Comparison of ENCODE assay signal across 15 cellular contexts in genomic region chr1:2106681-2107405, GRCh38.
"Had no signal": no experiment of that assay in that cellular context is flagged by ENCODE, and none has a peak within 500 bp of the region (broad histone marks: within the 10 kb centered on the region; RNA-seq: fewer than 3 reads in every experiment).

No MANE protein-coding gene starts in this region.

- H3K9me3 ChIP-seq: gastrocnemius medialis, ovary, tibial artery had no signal

- H3K4me3 ChIP-seq: gastrocnemius medialis, ovary, tibial artery had no signal

- H3K36me3 ChIP-seq: brain microvascular endothelial cell, gastrocnemius medialis, ovary, tibial artery had no signal

- H3K27me3 ChIP-seq: brain microvascular endothelial cell, ovary had no signal

- DNase-seq: activated CD4-positive, alpha-beta T cell treated with anti-CD3 and anti-CD28 coated beads for 4 hours; activated CD8-positive, alpha-beta memory T cell treated with anti-CD3 and anti-CD28 coated beads, Interleukin-2, amount 50 U/mL, for 48 hours; activated CD8-positive, alpha-beta T cell treated with anti-CD3 and anti-CD28 coated beads, Interleukin-2, amount 10 ng/mL, durations not matched to agents 7 days and 5 days; activated gamma-delta T cell treated with Interleukin-2 at 50 U/mL for 16 hours; activated naive CD8-positive, alpha-beta T cell treated with anti-CD3 and anti-CD28 coated beads, Interleukin-2, amount 10 ng/mL, durations not matched to agents 7 days and 5 days; brain microvascular endothelial cell; dermis blood vessel endothelial cell; effector memory CD8-positive, alpha-beta T cell; gastrocnemius medialis; ovary; stimulated activated CD4-positive, alpha-beta T cell treated with anti-CD3 and anti-CD28 coated beads, Interleukin-12 subunit alpha, Interleukin-12 subunit beta, amount 100 ng/mL, for 4 hours; stimulated activated CD4-positive, alpha-beta T cell treated with anti-CD3 and anti-CD28 coated beads, Interleukin-2, amount 100 ng/mL, for 24 hours; tibial artery had no signal

- ATAC-seq: activated CD8-positive, alpha-beta T cell treated with anti-CD3 and anti-CD28 coated beads, Interleukin-2, amount 10 ng/mL, durations not matched to agents 7 days and 5 days; effector memory CD8-positive, alpha-beta T cell; gastrocnemius medialis; stimulated activated memory B cell treated with anti-CD40 and anti-IgM and Interleukin-4, amounts not matched to agents 10 μg/mL and 1 μg/mL and 100 μg/mL, for 72 hours; T-helper 17 cell had no signal

- H3K27ac Mint-ChIP-seq: activated CD8-positive, alpha-beta T cell treated with anti-CD3 and anti-CD28 coated beads, Interleukin-2, amount 10 ng/mL, durations not matched to agents 7 days and 5 days; activated naive CD8-positive, alpha-beta T cell treated with anti-CD3 and anti-CD28 coated beads, Interleukin-2, amount 10 ng/mL, durations not matched to agents 7 days and 5 days; effector memory CD8-positive, alpha-beta T cell; stimulated activated memory B cell treated with anti-CD40 and anti-IgM and Interleukin-4, amounts not matched to agents 10 μg/mL and 1 μg/mL and 100 μg/mL, for 72 hours; T-helper 17 cell had no signal

- H3K36me3 Mint-ChIP-seq: activated naive CD8-positive, alpha-beta T cell treated with anti-CD3 and anti-CD28 coated beads, Interleukin-2, amount 10 ng/mL, durations not matched to agents 7 days and 5 days had no signal

- H3K27ac ChIP-seq: brain microvascular endothelial cell, gastrocnemius medialis, ovary, tibial artery had no signal

- H3K4me3 Mint-ChIP-seq: activated CD8-positive, alpha-beta T cell treated with anti-CD3 and anti-CD28 coated beads, Interleukin-2, amount 10 ng/mL, durations not matched to agents 7 days and 5 days; activated naive CD8-positive, alpha-beta T cell treated with anti-CD3 and anti-CD28 coated beads, Interleukin-2, amount 10 ng/mL, durations not matched to agents 7 days and 5 days; effector memory CD8-positive, alpha-beta T cell; stimulated activated memory B cell treated with anti-CD40 and anti-IgM and Interleukin-4, amounts not matched to agents 10 μg/mL and 1 μg/mL and 100 μg/mL, for 72 hours; T-helper 17 cell had no signal

- H3K4me1 Mint-ChIP-seq: activated naive CD8-positive, alpha-beta T cell treated with anti-CD3 and anti-CD28 coated beads, Interleukin-2, amount 10 ng/mL, durations not matched to agents 7 days and 5 days had no signal

- H3K9me3 Mint-ChIP-seq: activated naive CD8-positive, alpha-beta T cell treated with anti-CD3 and anti-CD28 coated beads, Interleukin-2, amount 10 ng/mL, durations not matched to agents 7 days and 5 days; effector memory CD8-positive, alpha-beta T cell; stimulated activated memory B cell treated with anti-CD40 and anti-IgM and Interleukin-4, amounts not matched to agents 10 μg/mL and 1 μg/mL and 100 μg/mL, for 72 hours had no signal

- H3K4me1 ChIP-seq: gastrocnemius medialis, tibial artery had no signal

- H3K27me3 Mint-ChIP-seq: activated naive CD8-positive, alpha-beta T cell treated with anti-CD3 and anti-CD28 coated beads, Interleukin-2, amount 10 ng/mL, durations not matched to agents 7 days and 5 days; effector memory CD8-positive, alpha-beta T cell; stimulated activated memory B cell treated with anti-CD40 and anti-IgM and Interleukin-4, amounts not matched to agents 10 μg/mL and 1 μg/mL and 100 μg/mL, for 72 hours; T-helper 17 cell had no signal
